In the genomic region with DNA sequence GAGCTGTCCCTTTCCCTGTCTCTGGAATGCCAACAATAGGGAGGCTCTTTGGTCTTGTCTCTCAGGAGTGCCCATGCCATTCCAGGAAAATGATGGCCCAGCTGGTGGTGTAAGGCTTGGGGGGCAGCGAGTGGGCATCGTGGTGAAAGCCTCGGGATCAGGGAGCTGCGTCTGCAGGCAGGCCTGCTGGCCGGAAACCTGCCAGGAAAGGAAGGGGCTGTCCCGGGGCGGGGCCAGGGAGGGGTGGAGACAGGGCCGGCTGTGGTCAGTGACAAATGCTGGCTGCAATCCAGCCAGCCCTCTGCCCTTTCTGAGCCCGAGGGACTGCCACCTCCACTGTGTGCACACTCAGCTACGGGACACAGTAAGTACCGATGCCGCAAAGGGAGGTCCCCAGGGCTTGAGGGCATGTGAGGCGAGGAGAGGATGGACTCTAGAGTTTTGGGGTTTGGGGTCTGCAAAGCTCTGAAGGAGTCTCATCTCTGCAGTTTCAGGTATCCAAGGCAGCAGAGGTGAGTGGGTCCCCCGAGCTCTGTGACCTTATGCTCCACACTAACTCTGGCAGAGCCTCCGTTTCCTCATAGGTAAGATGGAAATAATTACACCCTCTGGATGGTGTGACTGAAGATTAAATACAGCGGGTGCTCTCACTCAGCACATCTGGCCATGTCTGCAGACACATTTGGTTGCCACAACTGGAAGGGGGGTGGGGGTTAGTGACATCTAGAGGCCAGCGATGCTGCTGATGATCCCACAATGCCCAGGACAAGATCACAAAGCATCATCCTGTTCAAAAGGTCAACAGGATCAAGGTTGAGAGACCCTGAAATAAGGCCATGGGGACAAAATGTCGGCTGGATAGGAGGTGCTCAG, we compare ENCODE assay signal across 10 cellular contexts. TPM values are rescaled to one million over a fixed set of nuclear protein-coding genes. Genes with fewer than 3 reads are reported as not detected.
DNase-seq lines count a peak whose midpoint lies in the region; TF ChIP-seq lines count a peak whose summit lies in the region.
"Had no signal": no experiment of that assay in that cellular context is flagged by ENCODE, and none has a peak within 500 bp of the region (broad histone marks: within the 10 kb centered on the region; RNA-seq: fewer than 3 reads in every experiment).

SERPINA5 (plus strand) TSS at position 300 of the 873 bp plus-strand sequence. CDS start 5,937 bp downstream, outside the sequence.

- H3K9me3 Mint-ChIP-seq in activated T-helper 2 cell treated with anti-CD3 and anti-CD28 coated beads, Interferon-gamma antibody, Interleukin-2, Interleukin-4, amounts not matched to agents 10 μg/mL and 5 μg/mL and 100 μg/mL, durations not matched to agents 14 hours and 24 hours and 36 hours, result no peaks in the 10 kb centered on the region

- no peaks in the 10 kb centered on the region for H3K36me3 Mint-ChIP-seq in activated T-helper 2 cell treated with anti-CD3 and anti-CD28 coated beads, Interferon-gamma antibody, Interleukin-2, Interleukin-4, amounts not matched to agents 10 μg/mL and 5 μg/mL and 100 μg/mL, durations not matched to agents 14 hours and 24 hours and 36 hours (ENCODE audit: low read depth)

- intact Hi-C loops in activated T-helper 2 cell treated with anti-CD3 and anti-CD28 coated beads, Interferon-gamma antibody, Interleukin-2, Interleukin-4, amounts not matched to agents 10 μg/mL and 5 μg/mL and 100 μg/mL, durations not matched to agents 14 hours and 24 hours and 36 hours (cut with micrococcal nuclease), result no loop called here

- no peak within 1 kb of the TSS for H3K4me3 Mint-ChIP-seq in activated T-helper 2 cell treated with anti-CD3 and anti-CD28 coated beads, Interferon-gamma antibody, Interleukin-2, Interleukin-4, amounts not matched to agents 10 μg/mL and 5 μg/mL and 100 μg/mL, durations not matched to agents 14 hours and 24 hours and 36 hours (ENCODE audit: low read depth)

- H3K27me3 Mint-ChIP-seq in activated T-helper 2 cell treated with anti-CD3 and anti-CD28 coated beads, Interferon-gamma antibody, Interleukin-2, Interleukin-4, amounts not matched to agents 10 μg/mL and 5 μg/mL and 100 μg/mL, durations not matched to agents 14 hours and 24 hours and 36 hours (ENCODE audit: low read depth), result no peaks in the 10 kb centered on the region

- TF ChIP-seq CTCF in fibroblast of pulmonary artery (IDR thresholded peaks at IDR 0.05; ENCODE audit: low read length, missing control alignments), result no peak

- peak; percentile 24 for DNase-seq in A172 (ENCODE audit: low spot score)
- peak; percentile 71 for DNase-seq in RPMI7951 (ENCODE audit: low read depth)
- peak; percentile 45 for DNase-seq in fibroblast of pulmonary artery (ENCODE audit: low read depth)
- DNase-seq in mesenteric fat pad (ENCODE audit: low spot score), result peak; percentile 82
- DNase-seq in HCEC 1CT, result no peak
- no peak for DNase-seq in cerebellar nuclear complex (lab: John Stamatoyannopoulos, UW)
- no peak for DNase-seq in activated T-helper 2 cell treated with anti-CD3 and anti-CD28 coated beads, Interferon-gamma antibody, Interleukin-2, Interleukin-4, amounts not matched to agents 10 μg/mL and 5 μg/mL and 100 μg/mL, durations not matched to agents 14 hours and 24 hours and 36 hours (ENCODE audit: low spot score)
- no peak for DNase-seq in activated T-cell treated with anti-CD3 and anti-CD28 coated beads, Interleukin-2, amount 50 U/mL, for 1 hour
- DNase-seq: activated naive CD4-positive, alpha-beta T cell had no signal

- H3K4me1 Mint-ChIP-seq in activated T-helper 2 cell treated with anti-CD3 and anti-CD28 coated beads, Interferon-gamma antibody, Interleukin-2, Interleukin-4, amounts not matched to agents 10 μg/mL and 5 μg/mL and 100 μg/mL, durations not matched to agents 14 hours and 24 hours and 36 hours (ENCODE audit: low read depth), result no peaks in the 10 kb centered on the region

- no peak within 1 kb of the TSS for H3K27ac Mint-ChIP-seq in activated T-helper 2 cell treated with anti-CD3 and anti-CD28 coated beads, Interferon-gamma antibody, Interleukin-2, Interleukin-4, amounts not matched to agents 10 μg/mL and 5 μg/mL and 100 μg/mL, durations not matched to agents 14 hours and 24 hours and 36 hours

- H3K4me3 ChIP-seq in fibroblast of pulmonary artery (replicated peaks; ENCODE audit: low read depth, low read length), result no peak within 1 kb of the TSS
- H3K4me3 ChIP-seq: PC-9 had no signal

RNA-seq across cellular contexts. Expression of gene SERPINA5, which starts in this region (rescaled TPM):
- total RNA-seq in A172 (2014; rRNA removed; shearing (Covaris generic)), result 0.36 TPM in 1 of 2 replicates, not detected in the other
- total RNA-seq in RPMI7951 (2014; rRNA removed; shearing (Covaris generic)), result 0.49 and 2.9 TPM in 2 replicates
- total RNA-seq in mesenteric fat pad, result 0.48 TPM
- total RNA-seq in activated T-helper 2 cell treated with anti-CD3 and anti-CD28 coated beads, Interferon-gamma antibody, Interleukin-2, Interleukin-4, amounts not matched to agents 10 μg/mL and 5 μg/mL and 100 μg/mL, durations not matched to agents 14 hours and 24 hours and 36 hours, result not detected in 2 replicates
- total RNA-seq: PC-9 had no signal

Comparison
In these comparisons a context has a peak if more than half of its experiments do, and no peak if none do; other contexts are left out.
1. Peak in DNase-seq in A172; RNA of the gene not detected or under 1 TPM.
2. Peak in DNase-seq in mesenteric fat pad; RNA of the gene not detected or under 1 TPM.
3. DNase-seq: peak in RPMI7951 (single experiment) and fibroblast of pulmonary artery (single experiment); none in HCEC 1CT (single experiment), cerebellar nuclear complex (0 of 2), activated T-helper 2 cell treated with anti-CD3 and anti-CD28 coated beads, Interferon-gamma antibody, Interleukin-2, Interleukin-4, amounts not matched to agents 10 μg/mL and 5 μg/mL and 100 μg/mL, durations not matched to agents 14 hours and 24 hours and 36 hours (single experiment) and activated T-cell treated with anti-CD3 and anti-CD28 coated beads, Interleukin-2, amount 50 U/mL, for 1 hour (single experiment).